Comparison of ENCODE assay signal across 17 cellular contexts in genomic region chr9:4177970-4178758, GRCh38.
DNase-seq lines count a peak whose midpoint lies in the region; ATAC-seq, FAIRE-seq and TF ChIP-seq lines count a peak whose summit lies in the region.
"Had no signal": no experiment of that assay in that cellular context is flagged by ENCODE, and none has a peak within 500 bp of the region (broad histone marks: within the 10 kb centered on the region; RNA-seq: fewer than 3 reads in every experiment).

No MANE protein-coding gene starts in this region.

- no peak overlapping the region for H3K27ac ChIP-seq in Panc1 (ENCODE audit: low read length)
- no peak overlapping the region for H3K27ac ChIP-seq in foreskin keratinocyte
- H3K27ac ChIP-seq: BLaER1, GM23248 had no signal

- POLR2A ChIA-PET in Panc1 (lab: Charles Lee), result no interaction called here

- DNase-seq in H54 (ENCODE audit: insufficient read length, low spot score) (no peak), Panc1 (ENCODE audit: low read depth, low spot score) (no peak), iris pigment epithelial cell (ENCODE audit: low read depth) (peak; percentile 84), foreskin keratinocyte (no peak), HK-2 (ENCODE audit: unreplicated experiment) (no peak)
- DNase-seq: AML-193; CD8-positive, alpha-beta memory T cell; DMS53; GM23248; H7; IMR-90; KBM-7 had no signal

- no peak for TF ChIP-seq POLR2A in H54 (IDR thresholded peaks at IDR 0.05; ENCODE audit: low read depth, low read length)

- in situ Hi-C loops in Panc1 (cut with HindIII; ENCODE audit: low pct_unique_long_range_greater_than_20kb, low sequenced_read_pairs), result no loop called here

- no peaks in the 10 kb centered on the region for H3K36me3 ChIP-seq in Panc1 (ENCODE audit: control insufficient read depth, insufficient read depth, low read length)
- H3K36me3 ChIP-seq: BLaER1 had no signal

- CTCF ChIA-PET in Panc1 (lab: Charles Lee), result no interaction called here

- ATAC-seq in Panc1 (peak; percentile 65; the same call in 1 of the 2 replicates), GM19463 (IDR thresholded peaks at IDR 0.05; ENCODE audit: unreplicated experiment) (no peak), foreskin keratinocyte (no peak)

- no peak overlapping the region for H3K4me3 ChIP-seq in Panc1 (ENCODE audit: low read depth in 2 of 2, low read length in 2 of 2)
- H3K4me3 ChIP-seq: BLaER1, GM23248 had no signal

- no TSS peak for BruUV-seq in Panc1 (replicated peaks; lab: Mats Ljungman, UMichigan)

- TF ChIP-seq CTCF in Panc1 (IDR thresholded peaks at IDR 0.05) (no peak), foreskin keratinocyte (conservative IDR thresholded peaks at IDR 0.05) (no peak)

- no peaks in the 10 kb centered on the region for H3K9me3 ChIP-seq in Panc1 (ENCODE audit: control insufficient read depth, insufficient read depth, low read depth, low read length)
- H3K9me3 ChIP-seq: BLaER1, Caco-2 had no signal

- no peaks in the 10 kb centered on the region for H3K4me1 ChIP-seq in Panc1 (ENCODE audit: control insufficient read depth, insufficient read depth, low read length)
- no peaks in the 10 kb centered on the region for H3K4me1 ChIP-seq in foreskin keratinocyte
- H3K4me1 ChIP-seq: BLaER1 had no signal

- H3K27me3 ChIP-seq in Panc1 (ENCODE audit: control insufficient read depth, insufficient read depth, low read length) (no peaks in the 10 kb centered on the region), foreskin keratinocyte (no peaks in the 10 kb centered on the region)
- H3K27me3 ChIP-seq: BLaER1 had no signal

- peak; percentile 30 for FAIRE-seq in H54 (lab: Jason Lieb, UNC)
- FAIRE-seq: GM18507, HTR-8/SVneo had no signal

- intact Hi-C loops in Panc1 (cut with micrococcal nuclease; ENCODE audit: unreplicated experiment), result no loop called here
